28 cellular contexts compared by ENCODE assay signal in genomic region chr7:74488518-74488917, GRCh38. TPM values are rescaled to one million over a fixed set of nuclear protein-coding genes. Genes with fewer than 3 reads are reported as not detected.
"Had no signal": no experiment of that assay in that cellular context is flagged by ENCODE, and none has a peak within 500 bp of the region (broad histone marks: within the 10 kb centered on the region; RNA-seq: fewer than 3 reads in every experiment).

No MANE protein-coding gene starts in this region.

- H3K9me3 ChIP-seq: esophagus squamous epithelium, mucosa of descending colon, psoas muscle, testis, tibial artery, vagina had no signal

- H3K4me3 ChIP-seq: coronary artery, esophagus squamous epithelium, hepatocyte, lung, mucosa of descending colon, psoas muscle, skin epidermis, spleen, testis, tibial artery, vagina had no signal

- DNase-seq: dermis blood vessel endothelial cell; effector memory CD4-positive, alpha-beta T cell; erythroblast; esophagus squamous epithelium; head of caudate nucleus; kidney; mucosa of descending colon; naive B cell; nucleus accumbens; psoas muscle; spleen; stimulated activated CD4-positive, alpha-beta T cell treated with anti-CD3 and anti-CD28 coated beads, Interleukin-2, amount 100 ng/mL, for 48 hours; stimulated activated CD8-positive, alpha-beta memory T cell treated with anti-CD3 and anti-CD28 coated beads, Interleukin-4, amount 100 ng/mL, for 48 hours; stimulated activated naive CD8-positive, alpha-beta T cell treated with anti-CD3 and anti-CD28 coated beads, Interleukin-15, Interleukin-2, amounts not matched to agents 100 U/mL and 50 U/mL, for 24 hours; substantia nigra; testis; tibial artery had no signal

- FAIRE-seq: frontal cortex, kidney had no signal

- H3K36me3 ChIP-seq: spleen, vagina had no signal

- H3K4me1 Mint-ChIP-seq: memory B cell, naive B cell had no signal

- H3K36me3 Mint-ChIP-seq: natural killer cell treated with Interleukin-12 subunit alpha and Interleukin-12 subunit beta and Interleukin-15 and Interleukin-18, amount 100 ng/mL, for 72 hours had no signal

- H2AFZ ChIP-seq: hepatocyte had no signal

- H3K27ac Mint-ChIP-seq: memory B cell; naive B cell; natural killer cell treated with Interleukin-12 subunit alpha and Interleukin-12 subunit beta and Interleukin-15 and Interleukin-18, amount 100 ng/mL, for 72 hours had no signal

- H3K27me3 ChIP-seq: esophagus squamous epithelium, hepatocyte, spleen, testis, tibial artery, vagina had no signal

- H3K27ac ChIP-seq: coronary artery, esophagus squamous epithelium, hepatocyte, psoas muscle, skin epidermis, spleen, testis, tibial artery, vagina had no signal

- ATAC-seq: left lobe of liver; mucosa of descending colon; natural killer cell treated with Interleukin-12 subunit alpha and Interleukin-12 subunit beta and Interleukin-15 and Interleukin-18, amount 100 ng/mL, for 72 hours; psoas muscle; right cardiac atrium; stimulated activated naive CD8-positive, alpha-beta T cell treated with anti-CD3 and anti-CD28 coated beads, Interleukin-15, Interleukin-2, amounts not matched to agents 100 U/mL and 50 U/mL, for 24 hours had no signal

- H3K4me2 ChIP-seq: hepatocyte had no signal

- H3K4me3 Mint-ChIP-seq: memory B cell; naive B cell; natural killer cell treated with Interleukin-12 subunit alpha and Interleukin-12 subunit beta and Interleukin-15 and Interleukin-18, amount 100 ng/mL, for 72 hours; neural crest cell had no signal

- H3K9me3 Mint-ChIP-seq: natural killer cell treated with Interleukin-12 subunit alpha and Interleukin-12 subunit beta and Interleukin-15 and Interleukin-18, amount 100 ng/mL, for 72 hours had no signal

RNA-seq across cellular contexts. Expression of gene GTF2IRD1, which starts 34.8 kb away (rescaled TPM):
- total RNA-seq: natural killer cell treated with Interleukin-12 subunit alpha and Interleukin-12 subunit beta and Interleukin-15 and Interleukin-18, amount 100 ng/mL, for 72 hours had no signal
